Comparison of ENCODE assay signal across 25 cellular contexts in the genomic region with DNA sequence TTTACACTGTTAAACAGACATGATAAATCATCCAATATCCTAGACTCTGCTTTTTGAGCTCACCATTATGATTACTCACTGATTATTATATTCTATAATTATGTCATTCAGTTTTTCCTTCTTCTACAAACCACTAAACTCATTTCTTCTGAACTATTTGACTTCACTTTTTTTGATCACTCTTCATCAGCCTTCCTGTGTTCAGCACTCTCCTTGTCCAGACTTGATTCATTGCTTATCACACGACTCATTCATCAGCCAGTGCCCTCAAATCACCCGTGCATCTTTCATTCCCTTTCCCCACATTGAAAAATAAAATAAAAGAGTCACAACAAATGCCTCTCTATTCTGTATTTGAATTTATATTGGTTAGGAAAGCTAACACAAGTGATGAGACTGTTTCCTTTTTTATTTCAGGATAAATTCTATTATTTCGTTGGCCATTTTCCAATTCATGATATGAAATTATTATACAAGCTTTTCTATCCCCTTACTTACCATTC.
"Had no signal": no experiment of that assay in that cellular context is flagged by ENCODE, and none has a peak within 500 bp of the region (broad histone marks: within the 10 kb centered on the region; RNA-seq: fewer than 3 reads in every experiment).

No MANE protein-coding gene starts in this region.

- H3K4me1 Mint-ChIP-seq: IgD-negative memory B cell had no signal

- DNase-seq: KBM-7, MG63, NCI-H1092, NCI-H1105 treated with DMSO at 0.1 percent for 48 hours, NCI-H1417 treated with DMSO at 0.1 percent for 48 hours, NCI-H146, NCI-H1694 treated with DMSO at 0.1 percent for 48 hours, NCI-H1930, NCI-H2081, NCI-H2107, NCI-H2227 treated with DMSO at 0.1 percent for 48 hours, NCI-H446, NCI-H510A, NCI-H524 treated with DMSO at 0.1 percent for 48 hours, NCI-H69, NCI-H774, PC-3, SHP77 treated with DMSO at 0.1 percent for 48 hours, SJCRH30, T-helper 1 cell had no signal

- H3K4me3 Mint-ChIP-seq: IgD-negative memory B cell had no signal

- FAIRE-seq: HTR-8/SVneo had no signal

- ATAC-seq: Panc1, PC-3, Right ventricle myocardium inferior, SK-N-SH treated with all-trans-retinoic acid at 6 μM for 48 hours had no signal

- H3K36me3 ChIP-seq: MG63, SJCRH30 had no signal

- H3K4me3 ChIP-seq: MG63, SJCRH30 had no signal

- H3K27me3 ChIP-seq: MG63, SJCRH30 had no signal

- H3K9me3 ChIP-seq: MG63, SJCRH30 had no signal

- H3K27ac ChIP-seq: SJCRH30 had no signal

- H3K27ac Mint-ChIP-seq: IgD-negative memory B cell had no signal

- H3K27me3 Mint-ChIP-seq: IgD-negative memory B cell had no signal

- H3K4me1 ChIP-seq: SJCRH30 had no signal
